9 cellular contexts compared by ENCODE assay signal in genomic region chr10:80492875-80493413, GRCh38. TPM values are rescaled to one million over a fixed set of nuclear protein-coding genes. Genes with fewer than 3 reads are reported as not detected.
DNase-seq lines count a peak whose midpoint lies in the region; ATAC-seq, FAIRE-seq and TF ChIP-seq lines count a peak whose summit lies in the region.
"Had no signal": no experiment of that assay in that cellular context is flagged by ENCODE, and none has a peak within 500 bp of the region (broad histone marks: within the 10 kb centered on the region; RNA-seq: fewer than 3 reads in every experiment).

No MANE protein-coding gene starts in this region.

- peaks cover 4% of the 10 kb centered on the region; the same call in 1 of the 2 replicates for H3K36me3 ChIP-seq in Caco-2 (ENCODE audit: control insufficient read depth, insufficient read depth, low read length)

- FAIRE-seq in frontal cortex (lab: Jason Lieb, UNC), result no peak

- H3K27ac Mint-ChIP-seq in Caco-2 (ENCODE audit: unreplicated experiment), result peak overlapping the region; percentile 58

- intact Hi-C loops in Caco-2 (cut with micrococcal nuclease; ENCODE audit: unreplicated experiment), result no loop called here

- peaks cover 78% of the 10 kb centered on the region for H3K36me3 Mint-ChIP-seq in Caco-2 (ENCODE audit: insufficient read depth, unreplicated experiment)

- peak; percentile 31 for ATAC-seq in GM21367 (IDR thresholded peaks at IDR 0.05; ENCODE audit: unreplicated experiment)
- ATAC-seq in HG03469 (IDR thresholded peaks at IDR 0.05; ENCODE audit: unreplicated experiment), result peak; percentile 33
- ATAC-seq in GM18520 (IDR thresholded peaks at IDR 0.05; ENCODE audit: unreplicated experiment), result no peak

- no peaks in the 10 kb centered on the region for H3K27me3 ChIP-seq in Caco-2 (replicated peaks; ENCODE audit: control insufficient read depth, insufficient read depth, low read length)

- BruUV-seq in Caco-2 (replicated peaks; lab: Mats Ljungman, UMichigan), result no TSS peak

- CTCF ChIA-PET in Caco-2 (lab: Charles Lee), result interaction anchor here (1.3 to 1.4 kb wide), 2 partner anchors 13 to 48 kb away, joined by 6 to 13 read pairs; no protein-coding TSS in a partner anchor

- peaks cover 5% of the 10 kb centered on the region; the same call in 1 of the 2 replicates for H3K9me3 ChIP-seq in Caco-2

- no peak for DNase-seq in Caco-2
- no peak for DNase-seq in epithelial cell of prostate (ENCODE audit: low read depth, low spot score)
- DNase-seq in NCI-H1417 treated with DMSO at 0.1 percent for 48 hours (lab: John Stamatoyannopoulos, UW), result no peak
- no peak for DNase-seq in glomerular visceral epithelial cell (ENCODE audit: extremely low spot score)
- no peak for DNase-seq in frontal cortex (ENCODE audit: low spot score in 2 of 2)

- TF ChIP-seq CTCF in Caco-2 (IDR thresholded peaks at IDR 0.05; ENCODE audit: insufficient read depth in 1 of 2, low read depth in 1 of 2, low read length in 1 of 2, severe bottlenecking in 1 of 2, unreplicated experiment in 1 of 2), result no peak

- POLR2A ChIA-PET in Caco-2 (lab: Charles Lee), result no interaction called here

- no peak overlapping the region for H3K4me3 Mint-ChIP-seq in Caco-2 (ENCODE audit: unreplicated experiment)

- peaks cover 9% of the 10 kb centered on the region for H3K9me3 Mint-ChIP-seq in Caco-2 (ENCODE audit: unreplicated experiment)

- H3K4me1 ChIP-seq in Caco-2, result peaks cover 72% of the 10 kb centered on the region

- H3K4me3 ChIP-seq in Caco-2 (ENCODE audit: low read depth, low read length), result no peak overlapping the region

- H3K4me1 Mint-ChIP-seq in Caco-2 (ENCODE audit: low read depth, unreplicated experiment), result peaks cover 64% of the 10 kb centered on the region

- H3K27ac ChIP-seq in epithelial cell of prostate, result peak overlapping the region; percentile 99

- no peaks in the 10 kb centered on the region for H3K27me3 Mint-ChIP-seq in Caco-2 (ENCODE audit: insufficient read depth, unreplicated experiment)

RNA-seq across cellular contexts. Expression of gene TSPAN14, which starts 38.8 kb away (rescaled TPM):
- total RNA-seq in Caco-2 (2022) (138 and 140 TPM in 2 replicates), frontal cortex (17.9 TPM)

RNA-seq across cellular contexts. Expression of gene SH2D4B, which starts 44.8 kb away (rescaled TPM):
- 0.09 and 0.23 TPM in 2 replicates for total RNA-seq in Caco-2 (2022)
- total RNA-seq in frontal cortex, result 1.2 TPM
- total RNA-seq: RPMI7951 had no signal
